Comparison of ENCODE assay signal across 1 cellular context in the genomic region with DNA sequence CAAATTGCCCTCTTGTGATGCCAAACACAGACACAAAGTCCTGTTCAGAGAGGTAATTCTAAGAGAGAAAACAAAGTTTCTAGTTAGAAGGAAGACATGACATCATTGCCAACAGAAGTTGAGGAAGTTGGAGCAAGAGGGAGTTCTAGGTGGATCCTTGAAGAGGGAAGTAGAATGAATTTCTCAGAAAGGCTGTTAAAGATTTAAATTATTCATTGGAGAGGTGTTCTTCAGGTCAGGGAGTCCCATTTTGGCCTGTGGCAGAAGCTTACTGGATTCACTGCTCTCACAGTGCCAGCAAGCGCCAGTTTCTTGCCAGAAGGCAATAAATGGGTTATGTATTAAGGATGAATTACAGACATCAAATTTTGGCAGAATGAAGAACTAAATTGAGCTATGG.
A peak's percentile ranks its signal among the peaks of the same experiment; 100 is the strongest.
TF ChIP-seq lines count a peak whose summit lies in the region.

No MANE protein-coding gene starts in this region.

TF ChIP-seq in HepG2, 621 proteins besides CTCF, POLR2A, EP300 and RAD21:
- TF ChIP-seq ATF7 (IDR thresholded peaks at IDR 0.05) (peak; percentile 20; the same call in 1 of the 2 replicates), ATF7 (CRISPR knock-in tag; IDR thresholded peaks at IDR 0.05) (no peak), BCL6 (CRISPR knock-in tag; IDR thresholded peaks at IDR 0.05) (no peak)
